Comparison of ENCODE assay signal across 9 cellular contexts in genomic region chr14:50792058-50792477, GRCh38. TPM values are rescaled to one million over a fixed set of nuclear protein-coding genes. Genes with fewer than 3 reads are reported as not detected.
DNase-seq lines count a peak whose midpoint lies in the region; TF ChIP-seq lines count a peak whose summit lies in the region.
"Had no signal": no experiment of that assay in that cellular context is flagged by ENCODE, and none has a peak within 500 bp of the region (broad histone marks: within the 10 kb centered on the region; RNA-seq: fewer than 3 reads in every experiment).

No MANE protein-coding gene starts in this region.

- H3K9ac ChIP-seq in MM.1S (ENCODE audit: low read length), result peak overlapping the region; percentile 29; the same call in 1 of the 2 replicates

- H3K4me1 ChIP-seq in MM.1S (ENCODE audit: low read length), result peaks cover 44% of the 10 kb centered on the region
- H3K4me1 ChIP-seq: breast epithelium had no signal

- peak overlapping the region; percentile 61 for H3K4me3 Mint-ChIP-seq in activated naive CD8-positive, alpha-beta T cell
- H3K4me3 Mint-ChIP-seq in nephron (peak overlapping the region in 2 of 3 experiments; percentile 73 to 85), HFFc6 (no peak overlapping the region)

- no peaks in the 10 kb centered on the region for H3K79me2 ChIP-seq in MM.1S (ENCODE audit: low read length)

- no peaks in the 10 kb centered on the region for H3K9me3 Mint-ChIP-seq in activated naive CD8-positive, alpha-beta T cell (ENCODE audit: low read depth)
- no peaks in the 10 kb centered on the region for H3K9me3 Mint-ChIP-seq in nephron
- H3K9me3 Mint-ChIP-seq in HFFc6, result no peaks in the 10 kb centered on the region

- peaks cover 16% of the 10 kb centered on the region for H3K36me3 Mint-ChIP-seq in activated naive CD8-positive, alpha-beta T cell
- H3K36me3 Mint-ChIP-seq in nephron (ENCODE audit: low read depth) (peaks cover 41% of the 10 kb centered on the region), HFFc6 (ENCODE audit: low read depth) (peaks cover 14% of the 10 kb centered on the region; the same call in 1 of the 2 replicates)

- H3K27ac Mint-ChIP-seq in activated naive CD8-positive, alpha-beta T cell, result peak overlapping the region; percentile 88
- H3K27ac Mint-ChIP-seq in nephron (no peak overlapping the region), HFFc6 (no peak overlapping the region)

- peaks cover 30% of the 10 kb centered on the region for H3F3A ChIP-seq in MM.1S (ENCODE audit: insufficient read depth, low read length)

- peak overlapping the region; percentile 85 for H3K27ac ChIP-seq in MM.1S (ENCODE audit: low read length)
- H3K27ac ChIP-seq: breast epithelium had no signal

- no peak overlapping the region for H2AFZ ChIP-seq in MM.1S (ENCODE audit: low read length)

- H3K27me3 Mint-ChIP-seq in activated naive CD8-positive, alpha-beta T cell, result no peaks in the 10 kb centered on the region
- H3K27me3 Mint-ChIP-seq in nephron (ENCODE audit: low read depth) (no peaks in the 10 kb centered on the region), HFFc6 (ENCODE audit: insufficient read depth) (no peaks in the 10 kb centered on the region)

- peak overlapping the region; percentile 69 for H3K4me2 ChIP-seq in MM.1S (ENCODE audit: low read depth, low read length)

- TF ChIP-seq CTCF in GM12864 (IDR thresholded peaks at IDR 0.05; ENCODE audit: low read depth, low read length, missing control alignments), result no peak
- no peak for TF ChIP-seq CTCF in MM.1S (IDR thresholded peaks at IDR 0.05; ENCODE audit: low read length)
- no peak for TF ChIP-seq CTCF in nephron (IDR thresholded peaks at IDR 0.05; ENCODE audit: unreplicated experiment in 3 of 3)
- TF ChIP-seq CTCF in HFFc6 (IDR thresholded peaks at IDR 0.05), result no peak

- no peaks in the 10 kb centered on the region for H3K9me3 ChIP-seq in MM.1S (replicated peaks; ENCODE audit: insufficient read depth, low read length)
- H3K9me3 ChIP-seq: breast epithelium had no signal

- no peaks in the 10 kb centered on the region for H4K20me1 ChIP-seq in MM.1S (ENCODE audit: insufficient read depth, low read length)

- H3K36me3 ChIP-seq in MM.1S (replicated peaks; ENCODE audit: insufficient read depth, low read length), result no peaks in the 10 kb centered on the region
- H3K36me3 ChIP-seq: breast epithelium had no signal

- DNase-seq in GM12864 (ENCODE audit: low read depth), result peak; percentile 49
- DNase-seq in MM.1S, result peak; percentile 30
- no peak for DNase-seq in NCI-H1092 treated with DMSO at 0.1 percent for 48 hours (lab: John Stamatoyannopoulos, UW)
- DNase-seq in DMS53 (lab: John Stamatoyannopoulos, UW), result no peak
- DNase-seq in HFFc6, result no peak
- DNase-seq: NCI-H524 had no signal

- H3K4me1 Mint-ChIP-seq in activated naive CD8-positive, alpha-beta T cell (ENCODE audit: low read depth), result peaks cover 85% of the 10 kb centered on the region
- H3K4me1 Mint-ChIP-seq in nephron, result peaks cover 75% of the 10 kb centered on the region
- peaks cover 40% of the 10 kb centered on the region for H3K4me1 Mint-ChIP-seq in HFFc6 (ENCODE audit: low read depth)

- no peaks in the 10 kb centered on the region for H3K27me3 ChIP-seq in MM.1S (replicated peaks; ENCODE audit: insufficient read depth, low read length)
- H3K27me3 ChIP-seq: breast epithelium had no signal

- H3K4me3 ChIP-seq in GM12864 (ENCODE audit: low read depth, low read length) (peak overlapping the region; percentile 49), MM.1S (ENCODE audit: low read length) (peak overlapping the region; percentile 57)
- H3K4me3 ChIP-seq: breast epithelium had no signal

- no peaks in the 10 kb centered on the region for H3K9me2 ChIP-seq in MM.1S (replicated peaks; ENCODE audit: insufficient read depth, low read length)

RNA-seq across cellular contexts. Expression of gene NIN, which starts 38.9 kb away (rescaled TPM):
- 10 to 100 TPM; 43.7 to 66.3 (median 57.4) TPM for total RNA-seq in HFFc6 (2021; fragmentation: NEBNext Ultra II Directional; extraction: Animal tissue kit (Norgen Biotek cat#: 25700))

Comparison
In these comparisons a context has a peak if more than half of its experiments do, and no peak if none do; other contexts are left out.
1. DNase-seq: peak in GM12864 (single experiment) and MM.1S (single experiment); none in NCI-H1092 treated with DMSO at 0.1 percent for 48 hours (single experiment), DMS53 (single experiment) and HFFc6 (single experiment).